8 cellular contexts compared by ENCODE assay signal in genomic region chr20:44217342-44218092, GRCh38. TPM values are rescaled to one million over a fixed set of nuclear protein-coding genes. Genes with fewer than 3 reads are reported as not detected.
DNase-seq lines count a peak whose midpoint lies in the region; ATAC-seq and TF ChIP-seq lines count a peak whose summit lies in the region.

No MANE protein-coding gene starts in this region.

- peaks cover 16% of the 10 kb centered on the region for H3K36me3 Mint-ChIP-seq in osteocyte (ENCODE audit: unreplicated experiment)

- H3K4me1 ChIP-seq in RWPE2 (ENCODE audit: insufficient read depth, poor library complexity, severe bottlenecking) (peaks cover 16% of the 10 kb centered on the region), upper lobe of left lung (peaks cover 9 to 22% (median 13%) of the 10 kb centered on the region in 4 donors)

- H3K9me3 ChIP-seq in KOPT-K1 (ENCODE audit: insufficient read depth, low read length, poor library complexity, severe bottlenecking) (no peaks in the 10 kb centered on the region), RWPE2 (ENCODE audit: severe bottlenecking) (no peaks in the 10 kb centered on the region), upper lobe of left lung (no peaks in the 10 kb centered on the region)

- H3K27ac ChIP-seq in KOPT-K1 (ENCODE audit: low read depth, low read length, poor library complexity, severe bottlenecking) = peak overlapping the region; percentile 18
- H3K27ac ChIP-seq in RWPE2 (ENCODE audit: poor library complexity, severe bottlenecking) = no peak overlapping the region
- H3K27ac ChIP-seq in upper lobe of left lung = peak overlapping the region in 1 of 4 donors; percentile 25

- peak; percentile 90 for DNase-seq in DMS 273 (lab: John Stamatoyannopoulos, UW; ENCODE audit: unreplicated experiment)
- peak; percentile 90 for DNase-seq in RWPE2 (ENCODE audit: low spot score)
- DNase-seq in activated effector memory CD4-positive, alpha-beta T cell treated with Interleukin-2 at 50 U/mL for 16 hours = peak; percentile 53
- DNase-seq in foreskin melanocyte = peak; percentile 49
- peak; percentile 88 for DNase-seq in osteocyte (ENCODE audit: extremely low spot score, unreplicated experiment)
- peak in 1 of 2 donors; percentile 81 for DNase-seq in upper lobe of left lung

- H3K27me3 Mint-ChIP-seq in osteocyte (ENCODE audit: unreplicated experiment) = no peaks in the 10 kb centered on the region

- H3K4me3 Mint-ChIP-seq in osteocyte (ENCODE audit: unreplicated experiment) = no peak overlapping the region

- no peak for TF ChIP-seq POLR2A in upper lobe of left lung (IDR thresholded peaks at IDR 0.05)

- H3K27ac Mint-ChIP-seq in osteocyte (ENCODE audit: unreplicated experiment) = no peak overlapping the region

- ATAC-seq in RWPE2 (ENCODE audit: low read depth) (peak; percentile 60), upper lobe of left lung (ENCODE audit: low FRiP score in 2 of 2) (peak; percentile 83 to 85), GM21447 (IDR thresholded peaks at IDR 0.05; ENCODE audit: unreplicated experiment) (no peak)

- H3K4me3 ChIP-seq in RWPE2 (ENCODE audit: severe bottlenecking) (no peak overlapping the region), upper lobe of left lung (peak overlapping the region in 3 of 4 donors; percentile 4 to 37 (median 16))

- TF ChIP-seq EP300 in upper lobe of left lung (IDR thresholded peaks at IDR 0.05) = no peak

- WGBS in upper lobe of left lung, 2 donors = 32 to 37% methylated on average over 11 of the region's 11 CpGs

- TF ChIP-seq CTCF in RWPE2 (IDR thresholded peaks at IDR 0.05; ENCODE audit: poor library complexity, severe bottlenecking) (peak; percentile 100), osteocyte (IDR thresholded peaks at IDR 0.05) (peak; percentile 86), upper lobe of left lung (IDR thresholded peaks at IDR 0.05) (peak; percentile 57 to 84 (median 78))

- H3K36me3 ChIP-seq in KOPT-K1 (ENCODE audit: insufficient read depth, low read length) = no peaks in the 10 kb centered on the region
- H3K36me3 ChIP-seq in RWPE2 (ENCODE audit: low read depth) = no peaks in the 10 kb centered on the region
- no peaks in the 10 kb centered on the region for H3K36me3 ChIP-seq in upper lobe of left lung

- no peaks in the 10 kb centered on the region for H3K27me3 ChIP-seq in RWPE2 (ENCODE audit: insufficient read depth, poor library complexity, severe bottlenecking)
- H3K27me3 ChIP-seq in upper lobe of left lung = no peaks in the 10 kb centered on the region

- peaks cover 16% of the 10 kb centered on the region for H3K4me1 Mint-ChIP-seq in osteocyte (ENCODE audit: unreplicated experiment)

- H3K9me3 Mint-ChIP-seq in osteocyte (ENCODE audit: unreplicated experiment) = no peaks in the 10 kb centered on the region

RNA-seq across cellular contexts. Expression of gene OSER1, which starts 6.9 kb away (rescaled TPM):
- total RNA-seq in osteocyte (41.2 and 44.9 TPM in 2 replicates), upper lobe of left lung (10 to 100 TPM; 18.8 to 38.3 (median 30.8) TPM)

RNA-seq across cellular contexts. Expression of gene GDAP1L1, which starts 29.6 kb away (rescaled TPM):
- total RNA-seq in osteocyte (not detected in 2 replicates), upper lobe of left lung (not detected)

RNA-seq across cellular contexts. Expression of gene JPH2, which starts 30.5 kb away (rescaled TPM):
- 14.2 and 16.5 TPM in 2 replicates for total RNA-seq in osteocyte
- total RNA-seq in upper lobe of left lung = 1 to 10 TPM; 3.5 to 9.2 (median 5.0) TPM
